In the genomic region with DNA sequence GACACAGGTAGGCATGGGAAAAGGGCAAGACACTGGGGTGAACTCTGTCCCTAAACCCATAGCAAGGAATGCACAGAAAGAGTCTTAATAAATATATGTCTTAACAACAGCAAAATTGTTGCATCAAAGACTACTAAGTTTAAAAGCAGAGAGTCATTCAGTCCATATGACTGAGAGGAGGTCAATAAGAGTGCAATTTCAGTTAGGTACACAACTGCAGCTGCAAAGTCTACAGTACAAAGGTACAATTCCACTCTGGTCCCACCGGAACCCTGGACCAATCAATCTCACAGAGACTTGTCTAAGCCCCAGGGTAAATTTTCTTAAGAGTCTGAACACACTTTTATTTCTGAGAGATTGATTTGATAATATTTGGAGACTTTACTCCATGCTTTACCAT, we compare ENCODE assay signal across 1 cellular context.
A peak's percentile ranks its signal among the peaks of the same experiment; 100 is the strongest.
TF ChIP-seq lines count a peak whose summit lies in the region.

No MANE protein-coding gene starts in this region.

TF ChIP-seq in HepG2, 621 proteins besides CTCF, POLR2A, EP300 and RAD21 (continued from another document and continues in another):
- TF ChIP-seq, protein P1, sequence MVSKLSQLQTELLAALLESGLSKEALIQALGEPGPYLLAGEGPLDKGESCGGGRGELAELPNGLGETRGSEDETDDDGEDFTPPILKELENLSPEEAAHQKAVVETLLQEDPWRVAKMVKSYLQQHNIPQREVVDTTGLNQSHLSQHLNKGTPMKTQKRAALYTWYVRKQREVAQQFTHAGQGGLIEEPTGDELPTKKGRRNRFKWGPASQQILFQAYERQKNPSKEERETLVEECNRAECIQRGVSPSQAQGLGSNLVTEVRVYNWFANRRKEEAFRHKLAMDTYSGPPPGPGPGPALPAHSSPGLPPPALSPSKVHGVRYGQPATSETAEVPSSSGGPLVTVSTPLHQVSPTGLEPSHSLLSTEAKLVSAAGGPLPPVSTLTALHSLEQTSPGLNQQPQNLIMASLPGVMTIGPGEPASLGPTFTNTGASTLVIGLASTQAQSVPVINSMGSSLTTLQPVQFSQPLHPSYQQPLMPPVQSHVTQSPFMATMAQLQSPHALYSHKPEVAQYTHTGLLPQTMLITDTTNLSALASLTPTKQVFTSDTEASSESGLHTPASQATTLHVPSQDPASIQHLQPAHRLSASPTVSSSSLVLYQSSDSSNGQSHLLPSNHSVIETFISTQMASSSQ (IDR thresholded peaks at IDR 0.05; ENCODE audit: low read depth) = peak; percentile 64
- TF ChIP-seq, protein P1 (CRISPR knock-in tag; IDR thresholded peaks at IDR 0.05; ENCODE audit: borderline replicate concordance) = peak; percentile 35; the same call in 1 of the 2 replicates
- TF ChIP-seq ZNF768 (CRISPR knock-in tag; IDR thresholded peaks at IDR 0.05) (no peak), ZNF20 (CRISPR knock-in tag; IDR thresholded peaks at IDR 0.05) (no peak), HOXA5 (CRISPR knock-in tag; IDR thresholded peaks at IDR 0.05) (peak; percentile 73; the same call in 1 of the 2 replicates), MYC (CRISPR knock-in tag; IDR thresholded peaks at IDR 0.05; ENCODE audit: borderline replicate concordance) (no peak), RFXAP (CRISPR knock-in tag; IDR thresholded peaks at IDR 0.05; ENCODE audit: borderline replicate concordance) (no peak), ZMAT3 (CRISPR knock-in tag; conservative IDR thresholded peaks at IDR 0.05) (no peak), PHF5A (CRISPR knock-in tag; IDR thresholded peaks at IDR 0.05; ENCODE audit: low read depth, unreplicated experiment) (no peak), RBAK (CRISPR knock-in tag; IDR thresholded peaks at IDR 0.05) (no peak), HNRNPH1 (optimal IDR thresholded peaks at IDR 0.05; ENCODE audit: low read depth, low read length) (no peak), RELA (CRISPR knock-in tag; IDR thresholded peaks at IDR 0.05) (no peak), ZNF292 (CRISPR knock-in tag; IDR thresholded peaks at IDR 0.05; ENCODE audit: borderline replicate concordance, low read depth) (0 out of 2 replicates have a peak, but pooled peaks have one; percentile 38), ZNF205 (CRISPR knock-in tag; IDR thresholded peaks at IDR 0.05) (peak; percentile 48; the same call in 1 of the 2 replicates), ZNF484 (CRISPR knock-in tag; IDR thresholded peaks at IDR 0.05; ENCODE audit: borderline replicate concordance, low read depth) (no peak), ZNF510 (CRISPR knock-in tag; IDR thresholded peaks at IDR 0.05; ENCODE audit: low read depth) (no peak), ZNF614 (CRISPR knock-in tag; IDR thresholded peaks at IDR 0.05; ENCODE audit: borderline replicate concordance) (peak; percentile 69), ZNF772 (CRISPR knock-in tag; IDR thresholded peaks at IDR 0.05) (no peak), HMG20A (CRISPR knock-in tag; IDR thresholded peaks at IDR 0.05; ENCODE audit: borderline replicate concordance) (peak; percentile 80), IRX3 (CRISPR knock-in tag; IDR thresholded peaks at IDR 0.05; ENCODE audit: borderline replicate concordance, low read depth) (no peak), ZIK1 (CRISPR knock-in tag; IDR thresholded peaks at IDR 0.05; ENCODE audit: borderline replicate concordance, low read depth) (no peak), ZNF350 (CRISPR knock-in tag; IDR thresholded peaks at IDR 0.05; ENCODE audit: borderline replicate concordance, low read depth) (no peak), HNRNPK (IDR thresholded peaks at IDR 0.05; ENCODE audit: low read depth, low read length, poor library complexity, severe bottlenecking) (no peak), SRSF9 (IDR thresholded peaks at IDR 0.05; ENCODE audit: borderline replicate concordance, insufficient read depth, low read depth, low read length, poor library complexity, severe bottlenecking) (no peak), YY1 (IDR thresholded peaks at IDR 0.05; ENCODE audit: insufficient read depth, insufficient replicate concordance, low read depth, low read length) (no peak), ZNF598 (CRISPR knock-in tag; IDR thresholded peaks at IDR 0.05; ENCODE audit: borderline replicate concordance) (no peak), GTF3A (CRISPR knock-in tag; conservative IDR thresholded peaks at IDR 0.05) (no peak), RCOR2 (CRISPR knock-in tag; IDR thresholded peaks at IDR 0.05) (peak; percentile 89; the same call in 1 of the 2 replicates), SMAD9 (CRISPR knock-in tag; IDR thresholded peaks at IDR 0.05) (no peak)
- TF ChIP-seq, protein P2, sequence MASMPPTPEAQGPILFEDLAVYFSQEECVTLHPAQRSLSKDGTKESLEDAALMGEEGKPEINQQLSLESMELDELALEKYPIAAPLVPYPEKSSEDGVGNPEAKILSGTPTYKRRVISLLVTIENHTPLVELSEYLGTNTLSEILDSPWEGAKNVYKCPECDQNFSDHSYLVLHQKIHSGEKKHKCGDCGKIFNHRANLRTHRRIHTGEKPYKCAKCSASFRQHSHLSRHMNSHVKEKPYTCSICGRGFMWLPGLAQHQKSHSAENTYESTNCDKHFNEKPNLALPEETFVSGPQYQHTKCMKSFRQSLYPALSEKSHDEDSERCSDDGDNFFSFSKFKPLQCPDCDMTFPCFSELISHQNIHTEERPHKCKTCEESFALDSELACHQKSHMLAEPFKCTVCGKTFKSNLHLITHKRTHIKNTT (CRISPR knock-in tag; IDR thresholded peaks at IDR 0.05) = no peak
- TF ChIP-seq, protein P3, sequence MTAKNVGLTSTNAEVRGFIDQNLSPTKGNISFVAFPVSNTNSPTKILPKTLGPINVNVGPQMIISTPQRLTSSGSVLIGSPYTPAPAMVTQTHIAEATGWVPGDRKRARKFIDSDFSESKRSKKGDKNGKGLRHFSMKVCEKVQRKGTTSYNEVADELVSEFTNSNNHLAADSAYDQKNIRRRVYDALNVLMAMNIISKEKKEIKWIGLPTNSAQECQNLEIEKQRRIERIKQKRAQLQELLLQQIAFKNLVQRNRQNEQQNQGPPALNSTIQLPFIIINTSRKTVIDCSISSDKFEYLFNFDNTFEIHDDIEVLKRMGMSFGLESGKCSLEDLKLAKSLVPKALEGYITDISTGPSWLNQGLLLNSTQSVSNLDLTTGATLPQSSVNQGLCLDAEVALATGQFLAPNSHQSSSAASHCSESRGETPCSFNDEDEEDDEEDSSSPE (CRISPR knock-in tag; IDR thresholded peaks at IDR 0.05) = no peak
- TF ChIP-seq, protein P4, sequence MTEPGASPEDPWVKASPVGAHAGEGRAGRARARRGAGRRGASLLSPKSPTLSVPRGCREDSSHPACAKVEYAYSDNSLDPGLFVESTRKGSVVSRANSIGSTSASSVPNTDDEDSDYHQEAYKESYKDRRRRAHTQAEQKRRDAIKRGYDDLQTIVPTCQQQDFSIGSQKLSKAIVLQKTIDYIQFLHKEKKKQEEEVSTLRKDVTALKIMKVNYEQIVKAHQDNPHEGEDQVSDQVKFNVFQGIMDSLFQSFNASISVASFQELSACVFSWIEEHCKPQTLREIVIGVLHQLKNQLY (CRISPR knock-in tag; IDR thresholded peaks at IDR 0.05) = peak; percentile 55; the same call in 1 of the 2 replicates
- TF ChIP-seq, protein P5, sequence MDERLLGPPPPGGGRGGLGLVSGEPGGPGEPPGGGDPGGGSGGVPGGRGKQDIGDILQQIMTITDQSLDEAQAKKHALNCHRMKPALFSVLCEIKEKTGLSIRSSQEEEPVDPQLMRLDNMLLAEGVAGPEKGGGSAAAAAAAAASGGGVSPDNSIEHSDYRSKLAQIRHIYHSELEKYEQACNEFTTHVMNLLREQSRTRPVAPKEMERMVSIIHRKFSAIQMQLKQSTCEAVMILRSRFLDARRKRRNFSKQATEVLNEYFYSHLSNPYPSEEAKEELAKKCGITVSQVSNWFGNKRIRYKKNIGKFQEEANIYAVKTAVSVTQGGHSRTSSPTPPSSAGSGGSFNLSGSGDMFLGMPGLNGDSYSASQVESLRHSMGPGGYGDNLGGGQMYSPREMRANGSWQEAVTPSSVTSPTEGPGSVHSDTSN (CRISPR knock-in tag; IDR thresholded peaks at IDR 0.05) = 0 out of 2 replicates have a peak, but pooled peaks have one; percentile 41
- TF ChIP-seq, protein P6, sequence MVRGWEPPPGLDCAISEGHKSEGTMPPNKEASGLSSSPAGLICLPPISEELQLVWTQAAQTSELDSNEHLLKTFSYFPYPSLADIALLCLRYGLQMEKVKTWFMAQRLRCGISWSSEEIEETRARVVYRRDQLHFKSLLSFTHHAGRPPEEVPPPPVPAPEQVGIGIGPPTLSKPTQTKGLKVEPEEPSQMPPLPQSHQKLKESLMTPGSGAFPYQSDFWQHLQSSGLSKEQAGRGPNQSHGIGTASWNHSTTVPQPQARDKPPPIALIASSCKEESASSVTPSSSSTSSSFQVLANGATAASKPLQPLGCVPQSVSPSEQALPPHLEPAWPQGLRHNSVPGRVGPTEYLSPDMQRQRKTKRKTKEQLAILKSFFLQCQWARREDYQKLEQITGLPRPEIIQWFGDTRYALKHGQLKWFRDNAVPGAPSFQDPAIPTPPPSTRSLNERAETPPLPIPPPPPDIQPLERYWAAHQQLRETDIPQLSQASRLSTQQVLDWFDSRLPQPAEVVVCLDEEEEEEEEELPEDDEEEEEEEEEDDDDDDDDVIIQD (CRISPR knock-in tag; IDR thresholded peaks at IDR 0.05; ENCODE audit: low read depth) = peak; percentile 80
- TF ChIP-seq, protein P7, sequence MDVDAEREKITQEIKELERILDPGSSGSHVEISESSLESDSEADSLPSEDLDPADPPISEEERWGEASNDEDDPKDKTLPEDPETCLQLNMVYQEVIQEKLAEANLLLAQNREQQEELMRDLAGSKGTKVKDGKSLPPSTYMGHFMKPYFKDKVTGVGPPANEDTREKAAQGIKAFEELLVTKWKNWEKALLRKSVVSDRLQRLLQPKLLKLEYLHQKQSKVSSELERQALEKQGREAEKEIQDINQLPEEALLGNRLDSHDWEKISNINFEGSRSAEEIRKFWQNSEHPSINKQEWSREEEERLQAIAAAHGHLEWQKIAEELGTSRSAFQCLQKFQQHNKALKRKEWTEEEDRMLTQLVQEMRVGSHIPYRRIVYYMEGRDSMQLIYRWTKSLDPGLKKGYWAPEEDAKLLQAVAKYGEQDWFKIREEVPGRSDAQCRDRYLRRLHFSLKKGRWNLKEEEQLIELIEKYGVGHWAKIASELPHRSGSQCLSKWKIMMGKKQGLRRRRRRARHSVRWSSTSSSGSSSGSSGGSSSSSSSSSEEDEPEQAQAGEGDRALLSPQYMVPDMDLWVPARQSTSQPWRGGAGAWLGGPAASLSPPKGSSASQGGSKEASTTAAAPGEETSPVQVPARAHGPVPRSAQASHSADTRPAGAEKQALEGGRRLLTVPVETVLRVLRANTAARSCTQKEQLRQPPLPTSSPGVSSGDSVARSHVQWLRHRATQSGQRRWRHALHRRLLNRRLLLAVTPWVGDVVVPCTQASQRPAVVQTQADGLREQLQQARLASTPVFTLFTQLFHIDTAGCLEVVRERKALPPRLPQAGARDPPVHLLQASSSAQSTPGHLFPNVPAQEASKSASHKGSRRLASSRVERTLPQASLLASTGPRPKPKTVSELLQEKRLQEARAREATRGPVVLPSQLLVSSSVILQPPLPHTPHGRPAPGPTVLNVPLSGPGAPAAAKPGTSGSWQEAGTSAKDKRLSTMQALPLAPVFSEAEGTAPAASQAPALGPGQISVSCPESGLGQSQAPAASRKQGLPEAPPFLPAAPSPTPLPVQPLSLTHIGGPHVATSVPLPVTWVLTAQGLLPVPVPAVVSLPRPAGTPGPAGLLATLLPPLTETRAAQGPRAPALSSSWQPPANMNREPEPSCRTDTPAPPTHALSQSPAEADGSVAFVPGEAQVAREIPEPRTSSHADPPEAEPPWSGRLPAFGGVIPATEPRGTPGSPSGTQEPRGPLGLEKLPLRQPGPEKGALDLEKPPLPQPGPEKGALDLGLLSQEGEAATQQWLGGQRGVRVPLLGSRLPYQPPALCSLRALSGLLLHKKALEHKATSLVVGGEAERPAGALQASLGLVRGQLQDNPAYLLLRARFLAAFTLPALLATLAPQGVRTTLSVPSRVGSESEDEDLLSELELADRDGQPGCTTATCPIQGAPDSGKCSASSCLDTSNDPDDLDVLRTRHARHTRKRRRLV (CRISPR knock-in tag; IDR thresholded peaks at IDR 0.05) = no peak
